ENCODE assay signal across 1 cellular context in genomic region chr9:136625101-136626065, GRCh38.
A peak's percentile ranks its signal among the peaks of the same experiment; 100 is the strongest.
TF ChIP-seq lines count a peak whose summit lies in the region.

No MANE protein-coding gene starts in this region.

TF ChIP-seq in HepG2, 621 proteins besides CTCF, POLR2A, EP300 and RAD21 (continued from another document):
- no peak for TF ChIP-seq SNAPC4 (CRISPR knock-in tag; IDR thresholded peaks at IDR 0.05)
- no peak for TF ChIP-seq PLRG1 (conservative IDR thresholded peaks at IDR 0.05)
- 0 out of 2 replicates have a peak, but pooled peaks have one; percentile 37 for TF ChIP-seq HOXA3 (CRISPR knock-in tag; IDR thresholded peaks at IDR 0.05)
- TF ChIP-seq ZNF253 (CRISPR knock-in tag; IDR thresholded peaks at IDR 0.05; ENCODE audit: borderline replicate concordance), result 0 out of 2 replicates have a peak, but pooled peaks have one; percentile 38
- peak; percentile 33; the same call in 1 of the 2 replicates for TF ChIP-seq ZNF281 (CRISPR knock-in tag; IDR thresholded peaks at IDR 0.05; ENCODE audit: borderline replicate concordance)
- TF ChIP-seq SMAD3 (CRISPR knock-in tag; IDR thresholded peaks at IDR 0.05), result peak; percentile 82; the same call in 1 of the 2 replicates
- TF ChIP-seq ZNF225 (CRISPR knock-in tag; IDR thresholded peaks at IDR 0.05), result no peak
- no peak for TF ChIP-seq U2AF1 (optimal IDR thresholded peaks at IDR 0.05; ENCODE audit: low read depth, low read length)
- no peak for TF ChIP-seq ZNF484 (CRISPR knock-in tag; IDR thresholded peaks at IDR 0.05; ENCODE audit: borderline replicate concordance, low read depth)
- no peak for TF ChIP-seq FOXM1 (CRISPR knock-in tag; IDR thresholded peaks at IDR 0.05)
- TF ChIP-seq ZNF251 (CRISPR knock-in tag; IDR thresholded peaks at IDR 0.05), result no peak
- peak; percentile 51 for TF ChIP-seq ZFX (CRISPR knock-in tag; IDR thresholded peaks at IDR 0.05; ENCODE audit: low read depth)
- TF ChIP-seq ZNF7 (CRISPR knock-in tag; IDR thresholded peaks at IDR 0.05), result no peak
- TF ChIP-seq MBD4 (IDR thresholded peaks at IDR 0.05; ENCODE audit: borderline replicate concordance, low read length), result no peak
- TF ChIP-seq AKNA (CRISPR knock-in tag; IDR thresholded peaks at IDR 0.05; ENCODE audit: borderline replicate concordance), result no peak
- 0 out of 2 replicates have a peak, but pooled peaks have one; percentile 30 for TF ChIP-seq ZBTB34 (CRISPR knock-in tag; IDR thresholded peaks at IDR 0.05)
- TF ChIP-seq KIAA2018 (CRISPR knock-in tag; IDR thresholded peaks at IDR 0.05; ENCODE audit: borderline replicate concordance), result no peak
- no peak for TF ChIP-seq DRAP1 (CRISPR knock-in tag; IDR thresholded peaks at IDR 0.05)
